ENCODE assay signal across 10 cellular contexts in the genomic region with DNA sequence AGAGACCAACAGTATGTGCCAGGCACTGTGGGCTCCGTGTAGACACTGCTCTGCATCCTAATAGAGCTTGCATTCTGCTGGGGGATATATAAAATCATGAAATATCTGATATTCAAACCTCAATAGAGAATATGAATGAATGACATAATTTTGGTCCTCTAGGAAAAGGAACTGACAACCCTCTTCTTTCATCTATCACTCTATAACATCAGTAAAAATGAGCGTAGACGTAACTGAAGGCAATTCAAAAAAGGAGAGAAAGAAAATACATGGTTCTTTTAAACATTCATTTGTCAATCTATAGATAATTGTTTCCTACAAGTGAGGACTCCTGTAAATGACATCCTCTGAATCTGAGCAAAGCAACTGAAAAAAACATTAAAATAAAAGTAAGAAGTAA.
"Had no signal": no experiment of that assay in that cellular context is flagged by ENCODE, and none has a peak within 500 bp of the region (broad histone marks: within the 10 kb centered on the region; RNA-seq: fewer than 3 reads in every experiment).

No MANE protein-coding gene starts in this region.

- H3K36me3 ChIP-seq: WERI-Rb-1 had no signal

- H3K27ac ChIP-seq: VCaP, WERI-Rb-1 had no signal

- ATAC-seq: activated CD4-positive, alpha-beta T cell treated with anti-CD3 and anti-CD28 coated beads for 36 hours; activated CD4-positive, CD25-positive, alpha-beta regulatory T cell treated with anti-CD3 and anti-CD28 coated beads, Interleukin-2, amount 50 U/mL, for 24 hours; activated CD8-positive, alpha-beta memory T cell treated with anti-CD3 and anti-CD28 coated beads, Interleukin-2, amount 10 ng/mL, durations not matched to agents 7 days and 5 days; activated CD8-positive, alpha-beta T cell treated with anti-CD3 and anti-CD28 coated beads for 36 hours; activated CD8-positive, alpha-beta T cell treated with anti-CD3 and anti-CD28 coated beads, Interleukin-2, amount 10 ng/mL, durations not matched to agents 7 days and 5 days; T-cell; T-helper 17 cell; WTC11 had no signal
